7 cellular contexts compared by ENCODE assay signal in genomic region chr5:76715484-76715733, GRCh38.
DNase-seq lines count a peak whose midpoint lies in the region; ATAC-seq and TF ChIP-seq lines count a peak whose summit lies in the region.

No MANE protein-coding gene starts in this region.

- H3K4me1 Mint-ChIP-seq in central memory CD8-positive, alpha-beta T cell = peaks cover 58% of the 10 kb centered on the region
- peaks cover 21% of the 10 kb centered on the region for H3K4me1 Mint-ChIP-seq in nephron

- peak overlapping the region; percentile 92 for H3K4me3 Mint-ChIP-seq in central memory CD8-positive, alpha-beta T cell
- H3K4me3 Mint-ChIP-seq in nephron = peak overlapping the region; percentile 90 to 94 (median 91)

- no peaks in the 10 kb centered on the region for H3K27me3 Mint-ChIP-seq in central memory CD8-positive, alpha-beta T cell
- peaks cover 23% of the 10 kb centered on the region for H3K27me3 Mint-ChIP-seq in nephron (ENCODE audit: low read depth)

- no peaks in the 10 kb centered on the region for H3K9me3 Mint-ChIP-seq in central memory CD8-positive, alpha-beta T cell
- no peaks in the 10 kb centered on the region for H3K9me3 Mint-ChIP-seq in nephron

- H3K36me3 Mint-ChIP-seq in central memory CD8-positive, alpha-beta T cell (ENCODE audit: insufficient read depth) = peaks cover 8% of the 10 kb centered on the region
- no peaks in the 10 kb centered on the region for H3K36me3 Mint-ChIP-seq in nephron (ENCODE audit: low read depth)

- TF ChIP-seq CTCF in LNCaP clone FGC (IDR thresholded peaks at IDR 0.05; ENCODE audit: control insufficient read depth, extremely low read depth, insufficient read depth) = no peak
- TF ChIP-seq CTCF in nephron (IDR thresholded peaks at IDR 0.05; ENCODE audit: unreplicated experiment in 3 of 3) = no peak

- H3K27ac Mint-ChIP-seq in central memory CD8-positive, alpha-beta T cell (ENCODE audit: low read depth) = peak overlapping the region; percentile 94
- H3K27ac Mint-ChIP-seq in nephron = peak overlapping the region in 2 of 3 experiments; percentile 29 to 73

- DNase-seq in LNCaP clone FGC (ENCODE audit: low read depth) = no peak
- DNase-seq in central memory CD8-positive, alpha-beta T cell (ENCODE audit: low spot score in 2 of 2) = no peak
- no peak for DNase-seq in amygdala (lab: John Stamatoyannopoulos, UW)
- no peak for DNase-seq in iPS-NIHi11 (ENCODE audit: low spot score)
- no peak for DNase-seq in SHP77 (lab: John Stamatoyannopoulos, UW)

- H3K4me3 ChIP-seq in LNCaP clone FGC (ENCODE audit: low read depth, low read length) = peak overlapping the region; percentile 67

- ATAC-seq in GM19043 (IDR thresholded peaks at IDR 0.05; ENCODE audit: low read depth, unreplicated experiment) = peak; percentile 7
- ATAC-seq in central memory CD8-positive, alpha-beta T cell (replicated peaks; ENCODE audit: extremely low read depth, poor library complexity, severe bottlenecking) = peak; percentile 29
